In the genomic region with DNA sequence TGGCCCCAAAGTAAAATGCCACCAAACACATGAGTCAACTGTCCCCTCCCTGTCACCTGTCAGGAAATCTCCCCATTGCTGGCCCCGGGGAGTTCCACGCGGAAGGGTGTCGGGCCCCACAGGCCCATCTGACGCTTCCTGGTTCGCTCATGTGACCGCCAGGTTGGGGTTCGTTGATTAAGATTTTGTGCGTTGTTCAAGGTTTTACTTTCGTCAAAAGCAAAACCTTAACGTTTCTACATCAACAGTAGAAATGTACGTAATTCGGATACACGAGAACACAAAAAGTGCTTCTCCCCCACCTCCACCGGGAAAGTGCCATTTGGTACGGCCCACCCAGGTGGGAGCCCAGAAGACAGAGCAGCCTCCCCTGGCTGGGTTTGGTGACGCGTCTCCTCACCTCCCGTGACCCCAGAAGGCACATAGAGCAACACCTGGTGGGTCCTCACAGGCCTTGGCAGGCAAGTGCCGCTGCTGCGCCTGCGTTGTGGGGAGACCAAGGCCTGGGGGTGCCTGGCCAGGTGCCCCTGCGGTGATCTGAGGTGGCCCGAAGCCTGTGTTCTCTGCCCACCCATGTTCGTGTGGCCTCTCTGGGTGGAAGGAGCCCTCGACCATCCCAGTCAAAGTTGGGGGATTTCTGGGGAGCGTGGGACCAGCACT, we compare ENCODE assay signal across 8 cellular contexts.
DNase-seq lines count a peak whose midpoint lies in the region; ATAC-seq and TF ChIP-seq lines count a peak whose summit lies in the region.

No MANE protein-coding gene starts in this region.

- H3K4me3 Mint-ChIP-seq in progenitor cell of endocrine pancreas (ENCODE audit: low read depth), result no peak overlapping the region

- H3K36me3 Mint-ChIP-seq in progenitor cell of endocrine pancreas (ENCODE audit: insufficient read depth), result peaks cover 3% of the 10 kb centered on the region

- ATAC-seq in GM18909 (IDR thresholded peaks at IDR 0.05; ENCODE audit: poor library complexity, unreplicated experiment) (peak; percentile 45), HG03139 (IDR thresholded peaks at IDR 0.05; ENCODE audit: unreplicated experiment) (peak; percentile 31), GM18873 (IDR thresholded peaks at IDR 0.05; ENCODE audit: low FRiP score, unreplicated experiment) (no peak)

- no peaks in the 10 kb centered on the region for H3K9me3 Mint-ChIP-seq in progenitor cell of endocrine pancreas (ENCODE audit: low read depth)

- no peak for TF ChIP-seq CTCF in progenitor cell of endocrine pancreas (IDR thresholded peaks at IDR 0.05; ENCODE audit: unreplicated experiment)

- H3K4me1 Mint-ChIP-seq in progenitor cell of endocrine pancreas (ENCODE audit: low read depth), result peaks cover 48% of the 10 kb centered on the region

- H3K27ac Mint-ChIP-seq in progenitor cell of endocrine pancreas, result peak overlapping the region; percentile 83

- DNase-seq in activated CD8-positive, alpha-beta memory T cell treated with anti-CD3 and anti-CD28 coated beads, Interleukin-2, amount 50 U/mL, for 4 hours, result peak; percentile 81
- no peak for DNase-seq in progenitor cell of endocrine pancreas (ENCODE audit: low spot score, unreplicated experiment)
- DNase-seq in NCI-H1436 treated with DMSO at 0.1 percent for 48 hours (lab: John Stamatoyannopoulos, UW), result no peak
- DNase-seq in globus pallidus (ENCODE audit: low spot score), result no peak
- no peak for DNase-seq in mucosa of gallbladder (ENCODE audit: low spot score)

- H3K27me3 Mint-ChIP-seq in progenitor cell of endocrine pancreas, result no peaks in the 10 kb centered on the region
